5 cellular contexts compared by ENCODE assay signal in genomic region chr7:1512781-1513656, GRCh38. TPM values are rescaled to one million over a fixed set of nuclear protein-coding genes. Genes with fewer than 3 reads are reported as not detected.
DNase-seq lines count a peak whose midpoint lies in the region; ATAC-seq and TF ChIP-seq lines count a peak whose summit lies in the region.

No MANE protein-coding gene starts in this region.

- H3K27me3 Mint-ChIP-seq in activated CD8-positive, alpha-beta T cell treated with anti-CD3 and anti-CD28 coated beads for 36 hours, result no peaks in the 10 kb centered on the region

- intact Hi-C loops in activated CD8-positive, alpha-beta T cell treated with anti-CD3 and anti-CD28 coated beads for 36 hours (cut with micrococcal nuclease), result no loop called here
- intact Hi-C loops in left cardiac atrium (cut with DNase I), result loop anchor here in 1 of 2 donors (1.0 kb wide), 1 partner anchor 24 kb away; no protein-coding TSS in a partner anchor
- intact Hi-C loops in tibial artery (cut with DNase I; ENCODE audit: low total_unique reads), result loop anchor here (1.0 kb wide), 1 partner anchor 17 kb away; the partner anchor contains the start of gene MAFK

- DNase-seq in activated CD8-positive, alpha-beta T cell treated with anti-CD3 and anti-CD28 coated beads for 36 hours, result peak; percentile 72
- peak; percentile 77 for DNase-seq in left cardiac atrium
- DNase-seq in tibial artery, result peak; percentile 85 to 97
- DNase-seq in WERI-Rb-1, result no peak

- H3K4me1 Mint-ChIP-seq in activated CD8-positive, alpha-beta T cell treated with anti-CD3 and anti-CD28 coated beads for 36 hours (ENCODE audit: low read depth), result peaks cover 31% of the 10 kb centered on the region

- peaks cover 0 to 28% (median 18%) of the 10 kb centered on the region in 4 donors for H3K4me1 ChIP-seq in tibial artery

- CTCF ChIA-PET in activated CD8-positive, alpha-beta T cell treated with anti-CD3 and anti-CD28 coated beads for 36 hours (lab: Charles Lee), result interaction anchor here (1.1 kb wide), 1 partner anchor 39 kb away, joined by 3 read pairs; no protein-coding TSS in a partner anchor

- H3K36me3 Mint-ChIP-seq in activated CD8-positive, alpha-beta T cell treated with anti-CD3 and anti-CD28 coated beads for 36 hours (ENCODE audit: low read depth), result no peaks in the 10 kb centered on the region

- H3K36me3 ChIP-seq in tibial artery (no peaks in the 10 kb centered on the region), WERI-Rb-1 (no peaks in the 10 kb centered on the region)

- H3K9me3 ChIP-seq in tibial artery (no peaks in the 10 kb centered on the region), WERI-Rb-1 (ENCODE audit: severe bottlenecking) (peaks cover 7% of the 10 kb centered on the region)

- no peak for TF ChIP-seq CTCF in activated CD8-positive, alpha-beta T cell treated with anti-CD3 and anti-CD28 coated beads for 36 hours (IDR thresholded peaks at IDR 0.05)
- TF ChIP-seq CTCF in tibial artery (IDR thresholded peaks at IDR 0.05) (no peak), WERI-Rb-1 (IDR thresholded peaks at IDR 0.05; ENCODE audit: low read depth, low read length) (no peak)

- H3K4me3 ChIP-seq in tibial artery (peak overlapping the region; percentile 32 to 43), WERI-Rb-1 (ENCODE audit: low read depth, low read length) (no peak overlapping the region)

- ATAC-seq in HG03460 (IDR thresholded peaks at IDR 0.05; ENCODE audit: unreplicated experiment) (peak; percentile 51), left cardiac atrium (peak; percentile 92 to 94)
- peak; percentile 77 for ATAC-seq in activated CD8-positive, alpha-beta T cell treated with anti-CD3 and anti-CD28 coated beads for 36 hours

- peak overlapping the region; percentile 96 to 97 for H3K27ac ChIP-seq in tibial artery
- H3K27ac ChIP-seq in WERI-Rb-1, result no peak overlapping the region

- POLR2A ChIA-PET in activated CD8-positive, alpha-beta T cell treated with anti-CD3 and anti-CD28 coated beads for 36 hours (lab: Charles Lee), result interaction anchor here (0.8 to 1.5 kb wide), 3 partner anchors 8 to 43 kb away, joined by 3 to 5 read pairs (median 4); partner anchors contain the start of gene INTS1

- H3K4me3 Mint-ChIP-seq in activated CD8-positive, alpha-beta T cell treated with anti-CD3 and anti-CD28 coated beads for 36 hours, result peak overlapping the region; percentile 17

- peak overlapping the region; percentile 81 for H3K27ac Mint-ChIP-seq in activated CD8-positive, alpha-beta T cell treated with anti-CD3 and anti-CD28 coated beads for 36 hours

- H3K9me3 Mint-ChIP-seq in activated CD8-positive, alpha-beta T cell treated with anti-CD3 and anti-CD28 coated beads for 36 hours, result no peaks in the 10 kb centered on the region

- no peaks in the 10 kb centered on the region for H3K27me3 ChIP-seq in tibial artery
- H3K27me3 ChIP-seq in WERI-Rb-1 (ENCODE audit: insufficient read depth, low read depth, severe bottlenecking), result no peaks in the 10 kb centered on the region

RNA-seq across cellular contexts. Expression of gene INTS1, which starts 8.8 kb away (rescaled TPM):
- total RNA-seq in activated CD8-positive, alpha-beta T cell treated with anti-CD3 and anti-CD28 coated beads for 36 hours, result 100 to 1,000 TPM; 100 to 103 TPM
- 10 to 100 TPM; 26.9 to 42.4 TPM for total RNA-seq in left cardiac atrium

RNA-seq across cellular contexts. Expression of gene MAFK, which starts 17.5 kb away (rescaled TPM):
- 10 to 100 TPM; 34.3 to 42.9 TPM for total RNA-seq in activated CD8-positive, alpha-beta T cell treated with anti-CD3 and anti-CD28 coated beads for 36 hours
- total RNA-seq in left cardiac atrium, result 10 to 100 TPM; 43.6 to 73.1 TPM

RNA-seq across cellular contexts. Expression of gene TMEM184A, which starts 43.0 kb away (rescaled TPM):
- not detected for total RNA-seq in activated CD8-positive, alpha-beta T cell treated with anti-CD3 and anti-CD28 coated beads for 36 hours
- under 1 TPM; 0.18 to 0.31 TPM for total RNA-seq in left cardiac atrium

RNA-seq across cellular contexts. Expression of gene MICALL2, which starts 53.7 kb away (rescaled TPM):
- total RNA-seq in activated CD8-positive, alpha-beta T cell treated with anti-CD3 and anti-CD28 coated beads for 36 hours, result 1 to 10 TPM; 3.0 to 4.2 TPM
- 10 to 100 TPM in 1 of 2 donors, 1 to 10 TPM in 1; 9.9 to 21.8 TPM for total RNA-seq in left cardiac atrium

RNA-seq across cellular contexts. Expression of gene PSMG3, which starts 56.8 kb away (rescaled TPM):
- 10 to 100 TPM; 38.9 to 41.5 TPM for total RNA-seq in activated CD8-positive, alpha-beta T cell treated with anti-CD3 and anti-CD28 coated beads for 36 hours
- 10 to 100 TPM; 14.3 to 15.0 TPM for total RNA-seq in left cardiac atrium
